In genomic region chr15:73571346-73571745, GRCh38 we compare ENCODE assay signal across 14 cellular contexts.
A peak's percentile ranks its signal among the peaks of the same experiment; 100 is the strongest.
DNase-seq lines count a peak whose midpoint lies in the region; ATAC-seq, FAIRE-seq and TF ChIP-seq lines count a peak whose summit lies in the region.
"Had no signal": no experiment of that assay in that cellular context is flagged by ENCODE, and none has a peak within 500 bp of the region (broad histone marks: within the 10 kb centered on the region; RNA-seq: fewer than 3 reads in every experiment).

No MANE protein-coding gene starts in this region.

- H3K9ac ChIP-seq in mesenchymal stem cell (ENCODE audit: low read length), result no peak overlapping the region
- H3K9ac ChIP-seq: BLaER1 had no signal

- no peak overlapping the region for H2BK15ac ChIP-seq in mesenchymal stem cell (ENCODE audit: low read depth, poor library complexity, severe bottlenecking)

- H3K9me3 Mint-ChIP-seq in activated T-helper 17 cell treated with anti-CD3 and anti-CD28 coated beads, Interleukin-2, amount 50 U/mL, for 72 hours, result no peaks in the 10 kb centered on the region
- no peaks in the 10 kb centered on the region for H3K9me3 Mint-ChIP-seq in Caco-2 (ENCODE audit: unreplicated experiment)
- H3K9me3 Mint-ChIP-seq: stimulated activated naive CD8-positive, alpha-beta T cell treated with anti-CD3 and anti-CD28 coated beads, Interleukin-15, amount 100 ng/mL, for 72 hours had no signal

- peak; percentile 54 for ATAC-seq in activated T-helper 17 cell treated with anti-CD3 and anti-CD28 coated beads, Interleukin-2, amount 50 U/mL, for 72 hours (replicated peaks)
- ATAC-seq in HG03095 (IDR thresholded peaks at IDR 0.05; ENCODE audit: unreplicated experiment), result no peak
- ATAC-seq: stimulated activated naive CD8-positive, alpha-beta T cell treated with anti-CD3 and anti-CD28 coated beads, Interleukin-15, amount 100 ng/mL, for 72 hours had no signal

- BruUV-seq in Caco-2 (replicated peaks; lab: Mats Ljungman, UMichigan), result no TSS peak

- CTCF ChIA-PET in Caco-2 (lab: Charles Lee), result interaction anchor here (0.6 to 1.7 kb wide), 5 partner anchors 11 to 490 kb away, joined by 3 to 6 read pairs (median 3); no protein-coding TSS in a partner anchor

- H3K9me3 ChIP-seq in mesenchymal stem cell (ENCODE audit: control insufficient read depth, low read length) (no peaks in the 10 kb centered on the region), Caco-2 (no peaks in the 10 kb centered on the region)
- H3K9me3 ChIP-seq: BLaER1, Peyer's patch had no signal

- no peaks in the 10 kb centered on the region for H3K27me3 Mint-ChIP-seq in activated T-helper 17 cell treated with anti-CD3 and anti-CD28 coated beads, Interleukin-2, amount 50 U/mL, for 72 hours
- H3K27me3 Mint-ChIP-seq in Caco-2 (ENCODE audit: insufficient read depth, unreplicated experiment), result no peaks in the 10 kb centered on the region
- H3K27me3 Mint-ChIP-seq: stimulated activated naive CD8-positive, alpha-beta T cell treated with anti-CD3 and anti-CD28 coated beads, Interleukin-15, amount 100 ng/mL, for 72 hours had no signal

- TF ChIP-seq CTCF in Caco-2 (IDR thresholded peaks at IDR 0.05; ENCODE audit: insufficient read depth in 1 of 2, low read depth in 1 of 2, low read length in 1 of 2, severe bottlenecking in 1 of 2, unreplicated experiment in 1 of 2), result no peak

- POLR2A ChIA-PET in Caco-2 (lab: Charles Lee), result no interaction called here

- H3K36me3 ChIP-seq in mesenchymal stem cell (ENCODE audit: control insufficient read depth in 1 of 2, insufficient read depth in 2 of 2, low read depth in 1 of 2, low read length in 2 of 2) (peaks cover 32 to 97% of the 10 kb centered on the region in 2 experiments), Caco-2 (ENCODE audit: control insufficient read depth, insufficient read depth, low read length) (peaks cover 12% of the 10 kb centered on the region)

- H2BK12ac ChIP-seq in mesenchymal stem cell (ENCODE audit: low read length in 2 of 2), result no peak overlapping the region

- no peak overlapping the region for H3K4me2 ChIP-seq in mesenchymal stem cell (ENCODE audit: low read length, poor library complexity, severe bottlenecking)
- H3K4me2 ChIP-seq: BLaER1 had no signal

- H2AK5ac ChIP-seq in mesenchymal stem cell (ENCODE audit: low read length, severe bottlenecking), result no peak overlapping the region

- no peak for FAIRE-seq in GM19239 (lab: Jason Lieb, UNC)

- intact Hi-C loops in Caco-2 (cut with micrococcal nuclease; ENCODE audit: unreplicated experiment), result no loop called here

- 75% methylated on average over 5 of the region's 5 CpGs for WGBS in mesenchymal stem cell

- H3K4me1 ChIP-seq in mesenchymal stem cell (ENCODE audit: control insufficient read depth, insufficient read depth, low read depth, low read length), result peaks cover 23% of the 10 kb centered on the region
- H3K4me1 ChIP-seq in Caco-2, result peaks cover 30% of the 10 kb centered on the region
- H3K4me1 ChIP-seq: BLaER1 had no signal

- H3K4me3 ChIP-seq in mesenchymal stem cell (ENCODE audit: insufficient read depth in 1 of 2, low read depth in 1 of 2, low read length in 2 of 2) (no peak overlapping the region), Caco-2 (ENCODE audit: low read depth, low read length) (no peak overlapping the region)
- H3K4me3 ChIP-seq: BLaER1, Peyer's patch had no signal

- H3K14ac ChIP-seq in mesenchymal stem cell (ENCODE audit: low read length in 2 of 2), result no peak overlapping the region

- H3K18ac ChIP-seq in mesenchymal stem cell (ENCODE audit: low read depth in 1 of 2, low read length in 2 of 2), result no peak overlapping the region

- H3K27me3 ChIP-seq in mesenchymal stem cell (ENCODE audit: control insufficient read depth in 1 of 2, insufficient read depth in 1 of 2, low read length in 2 of 2) (no peaks in the 10 kb centered on the region), Caco-2 (replicated peaks; ENCODE audit: control insufficient read depth, insufficient read depth, low read length) (no peaks in the 10 kb centered on the region)
- H3K27me3 ChIP-seq: BLaER1, Peyer's patch had no signal

- H3K4me3 Mint-ChIP-seq in activated T-helper 17 cell treated with anti-CD3 and anti-CD28 coated beads, Interleukin-2, amount 50 U/mL, for 72 hours, result peak overlapping the region; percentile 48
- H3K4me3 Mint-ChIP-seq in Caco-2 (ENCODE audit: unreplicated experiment), result no peak overlapping the region
- H3K4me3 Mint-ChIP-seq: stimulated activated naive CD8-positive, alpha-beta T cell treated with anti-CD3 and anti-CD28 coated beads, Interleukin-15, amount 100 ng/mL, for 72 hours had no signal

- no peak overlapping the region for H4K91ac ChIP-seq in mesenchymal stem cell (ENCODE audit: low read length)

- H3K4ac ChIP-seq in mesenchymal stem cell (ENCODE audit: low read depth in 1 of 2, low read length in 2 of 2), result no peak overlapping the region

- H3K27ac Mint-ChIP-seq in activated T-helper 17 cell treated with anti-CD3 and anti-CD28 coated beads, Interleukin-2, amount 50 U/mL, for 72 hours, result peak overlapping the region; percentile 82
- H3K27ac Mint-ChIP-seq in Caco-2 (ENCODE audit: unreplicated experiment), result no peak overlapping the region

- peak overlapping the region; percentile 94 for H3K27ac ChIP-seq in mesenchymal stem cell (ENCODE audit: low read length, poor library complexity, severe bottlenecking)
- H3K27ac ChIP-seq: BLaER1 had no signal

- no peak overlapping the region for H2AFZ ChIP-seq in mesenchymal stem cell (ENCODE audit: low read depth, low read length)

- H3K4me1 Mint-ChIP-seq in activated T-helper 17 cell treated with anti-CD3 and anti-CD28 coated beads, Interleukin-2, amount 50 U/mL, for 72 hours, result peaks cover 30% of the 10 kb centered on the region
- H3K4me1 Mint-ChIP-seq in Caco-2 (ENCODE audit: low read depth, unreplicated experiment), result peaks cover 24% of the 10 kb centered on the region

- H4K8ac ChIP-seq in mesenchymal stem cell (ENCODE audit: low read length), result no peak overlapping the region

- DNase-seq in COR-L47 (lab: John Stamatoyannopoulos, UW) (peak; percentile 26), NCI-H1092 treated with DMSO at 0.1 percent for 48 hours (lab: John Stamatoyannopoulos, UW) (peak; percentile 31), mesenchymal stem cell (no peak), Caco-2 (no peak), GM19239 (ENCODE audit: insufficient read length, low spot score) (no peak)
- no peak for DNase-seq in activated CD4-positive, CD25-positive, alpha-beta regulatory T cell (lab: John Stamatoyannopoulos, UW)
- DNase-seq: amygdala; Peyer's patch; stimulated activated CD4-positive, alpha-beta T cell treated with anti-CD3 and anti-CD28 coated beads, Interleukin-1b, Interleukin-23, amount 100 ng/mL, for 48 hours; stimulated activated naive CD8-positive, alpha-beta T cell treated with anti-CD3 and anti-CD28 coated beads, Interleukin-15, amount 100 ng/mL, for 72 hours; T1000 had no signal

- peaks cover 29% of the 10 kb centered on the region for H3K79me1 ChIP-seq in mesenchymal stem cell (replicated peaks; ENCODE audit: low read length, poor library complexity, severe bottlenecking)

- no peak overlapping the region for H3K23ac ChIP-seq in mesenchymal stem cell (ENCODE audit: low read length in 2 of 2)

- H2BK5ac ChIP-seq in mesenchymal stem cell (ENCODE audit: low read depth, low read length, poor library complexity, severe bottlenecking), result no peak overlapping the region

- no peak overlapping the region for H2BK120ac ChIP-seq in mesenchymal stem cell (ENCODE audit: low read depth, low read length)

- H3K36me3 Mint-ChIP-seq in activated T-helper 17 cell treated with anti-CD3 and anti-CD28 coated beads, Interleukin-2, amount 50 U/mL, for 72 hours (ENCODE audit: low read depth), result peaks cover 100% of the 10 kb centered on the region
- H3K36me3 Mint-ChIP-seq in Caco-2 (ENCODE audit: insufficient read depth, unreplicated experiment), result peaks cover 32% of the 10 kb centered on the region

Comparison
In these comparisons a context has a peak if more than half of its experiments do, and no peak if none do; other contexts are left out.
1. DNase-seq: peak in COR-L47 (single experiment) and NCI-H1092 treated with DMSO at 0.1 percent for 48 hours (single experiment); none in mesenchymal stem cell (single experiment), Caco-2 (0 of 2), activated CD4-positive, CD25-positive, alpha-beta regulatory T cell (0 of 4) and GM19239 (single experiment).